ENCODE assay signal across 8 cellular contexts in genomic region chr14:95157195-95157986, GRCh38. TPM values are rescaled to one million over a fixed set of nuclear protein-coding genes. Genes with fewer than 3 reads are reported as not detected.
DNase-seq lines count a peak whose midpoint lies in the region; ATAC-seq and TF ChIP-seq lines count a peak whose summit lies in the region.

Gene DICER1 (minus strand): TSS chr14:95157529. CDS start chr14:95133458, 24,071 bp downstream.

- H3K27me3 Mint-ChIP-seq in IgD-negative memory B cell, result no peaks in the 10 kb centered on the region

- no peaks in the 10 kb centered on the region for H3K9me3 ChIP-seq in mucosa of descending colon

- no peaks in the 10 kb centered on the region for H3K9me3 Mint-ChIP-seq in IgD-negative memory B cell

- H3K4me1 Mint-ChIP-seq in IgD-negative memory B cell, result peaks cover 23 to 33% (median 33%) of the 10 kb centered on the region in 3 donors

- H3K4me3 Mint-ChIP-seq in IgD-negative memory B cell, result peak within 1 kb of the TSS; percentile 97 to 100 (median 98)

- intact Hi-C loops in mucosa of descending colon (cut with DNase I, micrococcal nuclease), result no loop called here

- H3K36me3 ChIP-seq in mucosa of descending colon (ENCODE audit: low read depth), result no peaks in the 10 kb centered on the region

- DNase-seq in DMS 273 treated with DMSO at 0.1 percent for 48 hours (lab: John Stamatoyannopoulos, UW) (peak; percentile 78), OCI-M1 (lab: John Stamatoyannopoulos, UW) (peak; percentile 93), activated T-cell treated with anti-CD3 and anti-CD28 coated beads for 4 hours (peak; percentile 95), epithelial cell of esophagus (ENCODE audit: low read depth) (peak; percentile 92), mucosa of descending colon (peak; percentile 97 to 99 (median 98))
- DNase-seq in stimulated activated CD8-positive, alpha-beta memory T cell treated with anti-CD3 and anti-CD28 coated beads, Interleukin-4, amount 100 ng/mL, for 24 hours (ENCODE audit: low read depth), result peak; percentile 93

- peaks cover 28% of the 10 kb centered on the region for H3K4me1 ChIP-seq in mucosa of descending colon (ENCODE audit: low read depth)

- TF ChIP-seq CTCF in epithelial cell of esophagus (IDR thresholded peaks at IDR 0.05; ENCODE audit: insufficient read depth, low read depth, low read length, missing control alignments) (no peak), mucosa of descending colon (IDR thresholded peaks at IDR 0.05) (no peak)

- peak within 1 kb of the TSS; percentile 98 to 100 (median 99) for H3K27ac Mint-ChIP-seq in IgD-negative memory B cell

- H3K4me3 ChIP-seq in epithelial cell of esophagus (ENCODE audit: low read length) (peak within 1 kb of the TSS; percentile 74), mucosa of descending colon (peak within 1 kb of the TSS; percentile 68)

- peaks cover 3% of the 10 kb centered on the region for H3K36me3 Mint-ChIP-seq in IgD-negative memory B cell

- ATAC-seq in GM21529 (IDR thresholded peaks at IDR 0.05; ENCODE audit: unreplicated experiment) (peak; percentile 79), mucosa of descending colon (peak; percentile 97)

RNA-seq across cellular contexts. Expression of gene DICER1, which starts in this region (rescaled TPM):
- polyA plus RNA-seq in IgD-negative memory B cell, result 17.9 TPM
- total RNA-seq in mucosa of descending colon, result 10 to 100 TPM; 61.6 to 72.1 (median 65.9) TPM

Comparison
In these comparisons a context has a peak if more than half of its experiments do, and no peak if none do; other contexts are left out.
1. Peak in every context shown above with its lines: DNase-seq, ATAC-seq and H3K4me3 ChIP-seq.